Comparison of ENCODE assay signal across 8 cellular contexts in the genomic region with DNA sequence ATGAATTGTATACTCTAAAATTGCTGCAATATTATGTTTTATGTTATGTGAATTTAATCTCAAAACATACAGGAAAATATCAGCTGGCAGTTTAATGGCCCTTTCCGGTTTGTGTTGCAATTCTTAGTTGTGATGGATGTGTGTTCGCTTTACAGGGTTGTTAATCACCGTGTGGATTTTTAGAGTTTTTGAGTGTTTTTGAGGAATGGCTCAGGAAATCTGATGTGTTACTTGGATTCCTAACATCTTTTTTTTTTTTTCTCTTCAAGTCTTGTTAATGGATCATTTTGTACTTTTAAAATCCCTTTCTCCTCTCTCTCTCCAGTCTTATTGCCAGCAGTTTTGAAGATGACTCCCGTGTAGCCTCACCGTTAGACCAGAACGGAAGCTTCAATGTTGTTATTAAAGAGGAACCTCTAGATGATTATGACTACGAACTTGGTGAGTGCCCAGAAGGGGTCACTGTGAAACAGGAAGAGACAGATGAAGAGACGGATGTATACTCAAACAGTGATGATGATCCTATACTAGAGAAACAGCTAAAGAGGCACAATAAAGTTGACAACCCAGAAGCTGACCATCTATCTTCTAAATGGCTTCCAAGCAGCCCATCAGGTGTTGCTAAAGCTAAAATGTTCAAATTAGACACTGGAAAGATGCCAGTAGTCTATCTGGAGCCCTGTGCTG. TPM values are rescaled to one million over a fixed set of nuclear protein-coding genes. Genes with fewer than 3 reads are reported as not detected.
DNase-seq lines count a peak whose midpoint lies in the region; ATAC-seq, FAIRE-seq and TF ChIP-seq lines count a peak whose summit lies in the region.

No MANE protein-coding gene starts in this region.

- no peak for TF ChIP-seq EP300 in A549 (IDR thresholded peaks at IDR 0.05)

- H3K4me2 ChIP-seq in A549: no peak overlapping the region; the same call in 2 of the 3 replicates
- peak overlapping the region; percentile 61 for H3K4me2 ChIP-seq in OCI-LY1 (ENCODE audit: low read length)

- intact Hi-C loops in activated naive CD4-positive, alpha-beta T cell treated with anti-CD3 and anti-CD28 coated beads for 36 hours (cut with micrococcal nuclease): loop anchor here (1.0 kb wide), 6 partner anchors 34 to 208 kb away; partner anchors contain the start of gene MAPKBP1

- peak; percentile 34 for TF ChIP-seq CTCF in A549 (IDR thresholded peaks at IDR 0.05)
- peak; percentile 46 for TF ChIP-seq CTCF in GM13976 (IDR thresholded peaks at IDR 0.05; ENCODE audit: borderline replicate concordance, control extremely low read depth, extremely low read depth, insufficient read depth, missing control alignments)
- TF ChIP-seq CTCF in OCI-LY1 (IDR thresholded peaks at IDR 0.05; ENCODE audit: low read length): peak; percentile 80

- CTCF ChIA-PET in A549 (lab: Yijun Ruan, JAX): interaction anchor here (0.6 to 2.1 kb wide), 8 partner anchors 10 to 205 kb away, joined by 3 to 8 read pairs (median 4); no protein-coding TSS in a partner anchor
- CTCF ChIA-PET in activated naive CD4-positive, alpha-beta T cell treated with anti-CD3 and anti-CD28 coated beads for 36 hours (lab: Charles Lee): interaction anchor here (1.0 to 1.5 kb wide), 4 partner anchors 10 to 92 kb away, joined by 3 read pairs; no protein-coding TSS in a partner anchor

- DNase-seq in A549 (ENCODE audit: low read depth in 1 of 2, low spot score in 1 of 2) (peak; percentile 8 to 42), GM13976 (ENCODE audit: low spot score) (peak; percentile 82), iPS-NIHi11 (ENCODE audit: low spot score) (peak; percentile 13)
- peak; percentile 78 for DNase-seq in activated naive CD4-positive, alpha-beta T cell treated with anti-CD3 and anti-CD28 coated beads for 36 hours
- peak in 4 of 6 experiments; percentile 31 to 61 (median 39) for DNase-seq in stimulated activated naive CD4-positive, alpha-beta T cell (lab: John Stamatoyannopoulos, UW)

- H4K20me1 ChIP-seq in OCI-LY1 (ENCODE audit: insufficient read depth, low read length): no peaks in the 10 kb centered on the region

- H3K9me3 ChIP-seq in A549 (no peaks in the 10 kb centered on the region), OCI-LY1 (ENCODE audit: low read length) (no peaks in the 10 kb centered on the region)

- peak overlapping the region; percentile 76 for H3K27ac Mint-ChIP-seq in activated naive CD4-positive, alpha-beta T cell treated with anti-CD3 and anti-CD28 coated beads for 36 hours

- in situ Hi-C loops in GM13976 (cut with MboI; ENCODE audit: low sequenced_read_pairs, unreplicated experiment): no loop called here

- H3K27me3 ChIP-seq in OCI-LY1 (ENCODE audit: insufficient read depth, low read length): no peaks in the 10 kb centered on the region

- no peak for TF ChIP-seq POLR2A in A549 (IDR thresholded peaks at IDR 0.05; ENCODE audit: low read length)

- H2AFZ ChIP-seq in OCI-LY1 (ENCODE audit: low read length): no peak overlapping the region

- TF ChIP-seq RAD21 in A549 (conservative IDR thresholded peaks at IDR 0.05 in 1 of 2, IDR thresholded peaks at IDR 0.05 in 1 of 2): peak in 1 of 2 experiments; percentile 32; a peak in 3 of 5 replicates

- H3F3A ChIP-seq in OCI-LY1 (ENCODE audit: insufficient read depth, low read length): peaks cover 5% of the 10 kb centered on the region

- peak; percentile 64 to 78; a peak in 4 of 6 replicates for ATAC-seq in A549
- peak; percentile 75 for ATAC-seq in HG02798 (IDR thresholded peaks at IDR 0.05; ENCODE audit: poor library complexity, unreplicated experiment)
- ATAC-seq in HG03457 (IDR thresholded peaks at IDR 0.05; ENCODE audit: unreplicated experiment): no peak

- H3K27ac ChIP-seq in A549 (no peak overlapping the region), OCI-LY1 (ENCODE audit: low read depth, low read length, poor library complexity, severe bottlenecking) (peak overlapping the region; percentile 63)

- H3K36me3 ChIP-seq in OCI-LY1 (ENCODE audit: insufficient read depth, low read length): peaks cover 29% of the 10 kb centered on the region

- H3K36me3 Mint-ChIP-seq in activated naive CD4-positive, alpha-beta T cell treated with anti-CD3 and anti-CD28 coated beads for 36 hours (ENCODE audit: low read depth): peaks cover 15% of the 10 kb centered on the region

- peak overlapping the region; percentile 22 for H3K4me3 Mint-ChIP-seq in activated naive CD4-positive, alpha-beta T cell treated with anti-CD3 and anti-CD28 coated beads for 36 hours

- H3K4me3 ChIP-seq in A549 (no peak overlapping the region), OCI-LY1 (ENCODE audit: low read depth, low read length, poor library complexity, severe bottlenecking) (peak overlapping the region; percentile 37)

- H3K9me3 Mint-ChIP-seq in activated naive CD4-positive, alpha-beta T cell treated with anti-CD3 and anti-CD28 coated beads for 36 hours: no peaks in the 10 kb centered on the region

- 64% methylated on average over 8 of the region's 8 CpGs for WGBS in A549 (ENCODE audit: missing lambda C conversion rate)

- no peaks in the 10 kb centered on the region for H3K9me2 ChIP-seq in OCI-LY1 (ENCODE audit: low read depth, low read length)

- H3K4me1 ChIP-seq in A549 (peaks cover 5% of the 10 kb centered on the region; the same call in 2 of the 3 replicates), OCI-LY1 (ENCODE audit: insufficient read depth, low read length, severe bottlenecking) (peaks cover 52% of the 10 kb centered on the region)

- no peaks in the 10 kb centered on the region for H3K27me3 Mint-ChIP-seq in activated naive CD4-positive, alpha-beta T cell treated with anti-CD3 and anti-CD28 coated beads for 36 hours (ENCODE audit: low read depth)

- H3K4me1 Mint-ChIP-seq in activated naive CD4-positive, alpha-beta T cell treated with anti-CD3 and anti-CD28 coated beads for 36 hours (ENCODE audit: low read depth): peaks cover 48% of the 10 kb centered on the region

- POLR2A ChIA-PET in A549 (lab: Yijun Ruan, JAX): interaction anchor here (0.7 kb wide), 1 partner anchor 35 kb away, joined by 4 read pairs; no protein-coding TSS in a partner anchor

- H3K9ac ChIP-seq in OCI-LY1 (ENCODE audit: low read length): peak overlapping the region; percentile 36; the same call in 1 of the 2 replicates

- no peak for FAIRE-seq in A549 (lab: Jason Lieb, UNC)

- H3K79me2 ChIP-seq in OCI-LY1 (ENCODE audit: insufficient read depth, low read length): peaks cover 63% of the 10 kb centered on the region

TF ChIP-seq in A549, 52 proteins besides CTCF, POLR2A, EP300 and RAD21:
- TF ChIP-seq EHF (CRISPR knock-in tag; IDR thresholded peaks at IDR 0.05) (no peak), ELK1 (IDR thresholded peaks at IDR 0.05; ENCODE audit: low read depth, low read length) (no peak), GATA3 (IDR thresholded peaks at IDR 0.05; ENCODE audit: borderline replicate concordance) (no peak), RARB (CRISPR knock-in tag; IDR thresholded peaks at IDR 0.05) (no peak)
TF ChIP-seq in A549: peak in this region for 0.

RNA-seq across cellular contexts. Expression of gene MGA, which starts 35.7 kb away (rescaled TPM):
- 13.8 and 17.9 TPM in 2 replicates for polyA plus RNA-seq in A549 (2011; rRNA removed)
- polyA plus RNA-seq in A549 (2012; cell fraction: cytosol; rRNA removed): 1.4 and 1.8 TPM in 2 replicates
- polyA plus RNA-seq in A549 (2012; cell fraction: nucleus; rRNA removed): 1.9 and 3.5 TPM in 2 replicates
- polyA plus RNA-seq in A549 (2017; fragmentation: RNase III; extraction: RNeasy Plus Mini Kit Qiagen cat#74134 plus additional on column Dnase treatment): 4.5 to 5.8 TPM (median 4.6 TPM) in 3 replicates
- polyA minus RNA-seq in A549 (2011; rRNA and poly(A)+ RNA removed): 35.6 and 38.6 TPM in 2 replicates
- 10 to 100 TPM; 27.4 to 28.3 TPM for total RNA-seq in activated naive CD4-positive, alpha-beta T cell treated with anti-CD3 and anti-CD28 coated beads for 36 hours

Comparison
In these comparisons a context has a peak if more than half of its experiments do, and no peak if none do; other contexts are left out.
1. DNase-seq: peak in every context shown above with its lines; median percentile 82 in GM13976; 78 in activated naive CD4-positive, alpha-beta T cell treated with anti-CD3 and anti-CD28 coated beads for 36 hours; 39 in stimulated activated naive CD4-positive, alpha-beta T cell; 25 in A549; 13 in iPS-NIHi11.